ENCODE assay signal across 13 cellular contexts in genomic region chr16:49596119-49596518, GRCh38.
DNase-seq lines count a peak whose midpoint lies in the region; ATAC-seq, FAIRE-seq and TF ChIP-seq lines count a peak whose summit lies in the region.
"Had no signal": no experiment of that assay in that cellular context is flagged by ENCODE, and none has a peak within 500 bp of the region (broad histone marks: within the 10 kb centered on the region; RNA-seq: fewer than 3 reads in every experiment).

No MANE protein-coding gene starts in this region.

- H3F3A ChIP-seq in neural progenitor cell (ENCODE audit: low read depth): peaks cover 43% of the 10 kb centered on the region

- ATAC-seq in GM19397 (IDR thresholded peaks at IDR 0.05; ENCODE audit: unreplicated experiment): no peak
- ATAC-seq: naive thymus-derived CD8-positive, alpha-beta T cell; T-helper 17 cell had no signal

- H3K27ac Mint-ChIP-seq in CD14-positive monocyte (no peak overlapping the region), neural progenitor cell (no peak overlapping the region)
- H3K27ac Mint-ChIP-seq: T-helper 17 cell had no signal

- H3K36me3 ChIP-seq in neural progenitor cell (no peaks in the 10 kb centered on the region), small intestine (ENCODE audit: control insufficient read depth in 2 of 2, insufficient read depth in 2 of 2, low read length in 2 of 2) (no peaks in the 10 kb centered on the region)

- H3K4me1 ChIP-seq in neural progenitor cell (peaks cover 41% of the 10 kb centered on the region), small intestine (ENCODE audit: control insufficient read depth in 2 of 2, insufficient read depth in 1 of 2, low read depth in 1 of 2, low read length in 1 of 2) (no peaks in the 10 kb centered on the region)

- H3K27me3 Mint-ChIP-seq in CD14-positive monocyte (ENCODE audit: low read depth in 3 of 3) (peaks cover 0 to 4% (median 0%) of the 10 kb centered on the region in 3 donors), neural progenitor cell (ENCODE audit: insufficient read depth, low read depth) (peaks cover 5% of the 10 kb centered on the region)

- H3K9ac ChIP-seq in neural progenitor cell: no peak overlapping the region

- no peaks in the 10 kb centered on the region for H3K9me3 ChIP-seq in neural progenitor cell (ENCODE audit: low read depth)
- H3K9me3 ChIP-seq in small intestine (ENCODE audit: control insufficient read depth, low read depth): no peaks in the 10 kb centered on the region

- FAIRE-seq in small intestine (lab: Jason Lieb, UNC): no peak
- FAIRE-seq: D721Med had no signal

- DNase-seq in CD14-positive monocyte (ENCODE audit: low spot score) (no peak), fibroblast of mammary gland (ENCODE audit: low read depth) (peak; percentile 53), neural progenitor cell (ENCODE audit: low spot score) (peak; percentile 64), NCI-H82 (lab: John Stamatoyannopoulos, UW) (no peak), small intestine (no peak), A172 (ENCODE audit: low spot score) (no peak)
- DNase-seq: hippocampal formation, NCI-H774, T-helper 17 cell had no signal

- peaks cover 60% of the 10 kb centered on the region for H4K20me1 ChIP-seq in neural progenitor cell (ENCODE audit: low read depth)

- H2AFZ ChIP-seq in neural progenitor cell (replicated peaks): no peak overlapping the region

- H3K4me2 ChIP-seq in neural progenitor cell: peak overlapping the region; percentile 55

- H3K4me1 Mint-ChIP-seq in CD14-positive monocyte (peaks cover 6% of the 10 kb centered on the region), neural progenitor cell (peaks cover 82% of the 10 kb centered on the region)

- peak overlapping the region; percentile 50 to 64 for H3K4me3 Mint-ChIP-seq in CD14-positive monocyte
- H3K4me3 Mint-ChIP-seq in neural progenitor cell: peak overlapping the region; percentile 33
- H3K4me3 Mint-ChIP-seq: T-helper 17 cell had no signal

- TF ChIP-seq CTCF in CD14-positive monocyte (IDR thresholded peaks at IDR 0.05) (no peak), fibroblast of mammary gland (conservative IDR thresholded peaks at IDR 0.05; ENCODE audit: control insufficient read depth, insufficient read depth, low read depth, low read length) (no peak), neural progenitor cell (IDR thresholded peaks at IDR 0.05) (no peak)

- WGBS in small intestine, 3 donors: 27 to 42% (median 37%) methylated on average over 10 of the region's 10 CpGs

- H3K27ac ChIP-seq in neural progenitor cell: peak overlapping the region; percentile 54
- H3K27ac ChIP-seq in small intestine (ENCODE audit: low read depth in 1 of 2, low read length in 1 of 2): peak overlapping the region in 1 of 2 donors; percentile 62

- H3K36me3 Mint-ChIP-seq in CD14-positive monocyte: no peaks in the 10 kb centered on the region
- H3K36me3 Mint-ChIP-seq in neural progenitor cell: no peaks in the 10 kb centered on the region
- H3K36me3 Mint-ChIP-seq: naive thymus-derived CD8-positive, alpha-beta T cell had no signal

- H3K9me3 Mint-ChIP-seq in CD14-positive monocyte: no peaks in the 10 kb centered on the region
- no peaks in the 10 kb centered on the region for H3K9me3 Mint-ChIP-seq in neural progenitor cell
- H3K9me3 Mint-ChIP-seq: naive thymus-derived CD8-positive, alpha-beta T cell had no signal

- H3K4me3 ChIP-seq in fibroblast of mammary gland (ENCODE audit: control insufficient read depth, low read depth, low read length): no peak overlapping the region
- no peak overlapping the region for H3K4me3 ChIP-seq in neural progenitor cell
- H3K4me3 ChIP-seq in small intestine (ENCODE audit: low read depth in 1 of 2, low read length in 2 of 2): no peak overlapping the region

- intact Hi-C loops in CD14-positive monocyte (cut with micrococcal nuclease): loop anchor here in 1 of 2 donors (10.0 kb wide), 1 partner anchor 101 kb away; no protein-coding TSS in a partner anchor

- H3K27me3 ChIP-seq in neural progenitor cell: no peaks in the 10 kb centered on the region
- H3K27me3 ChIP-seq in small intestine (ENCODE audit: control insufficient read depth in 2 of 2, insufficient read depth in 2 of 2, low read length in 2 of 2): no peaks in the 10 kb centered on the region

- peaks cover 56% of the 10 kb centered on the region for H3K79me2 ChIP-seq in neural progenitor cell (ENCODE audit: low read depth)

TF ChIP-seq in PFSK-1, 5 proteins besides CTCF, POLR2A, EP300 and RAD21:
- TF ChIP-seq TAF1 (IDR thresholded peaks at IDR 0.05; ENCODE audit: borderline replicate concordance, insufficient read depth, low read length) (no peak), FOXP2 (optimal IDR thresholded peaks at IDR 0.05; ENCODE audit: borderline replicate concordance, extremely low read depth, extremely low read length, insufficient read depth) (no peak), POLR2AphosphoS5 (IDR thresholded peaks at IDR 0.05; ENCODE audit: low read depth, low read length) (no peak), SIN3A (IDR thresholded peaks at IDR 0.05; ENCODE audit: borderline replicate concordance, insufficient read depth, low read length) (peak; percentile 32; the same call in 1 of the 2 replicates)

Comparison
In these comparisons a context has a peak if more than half of its experiments do, and no peak if none do; other contexts are left out.
1. DNase-seq: peak in fibroblast of mammary gland (single experiment) and neural progenitor cell (single experiment); none in CD14-positive monocyte (single experiment), NCI-H82 (single experiment), small intestine (single experiment) and A172 (single experiment).